10 cellular contexts compared by ENCODE assay signal in the genomic region with DNA sequence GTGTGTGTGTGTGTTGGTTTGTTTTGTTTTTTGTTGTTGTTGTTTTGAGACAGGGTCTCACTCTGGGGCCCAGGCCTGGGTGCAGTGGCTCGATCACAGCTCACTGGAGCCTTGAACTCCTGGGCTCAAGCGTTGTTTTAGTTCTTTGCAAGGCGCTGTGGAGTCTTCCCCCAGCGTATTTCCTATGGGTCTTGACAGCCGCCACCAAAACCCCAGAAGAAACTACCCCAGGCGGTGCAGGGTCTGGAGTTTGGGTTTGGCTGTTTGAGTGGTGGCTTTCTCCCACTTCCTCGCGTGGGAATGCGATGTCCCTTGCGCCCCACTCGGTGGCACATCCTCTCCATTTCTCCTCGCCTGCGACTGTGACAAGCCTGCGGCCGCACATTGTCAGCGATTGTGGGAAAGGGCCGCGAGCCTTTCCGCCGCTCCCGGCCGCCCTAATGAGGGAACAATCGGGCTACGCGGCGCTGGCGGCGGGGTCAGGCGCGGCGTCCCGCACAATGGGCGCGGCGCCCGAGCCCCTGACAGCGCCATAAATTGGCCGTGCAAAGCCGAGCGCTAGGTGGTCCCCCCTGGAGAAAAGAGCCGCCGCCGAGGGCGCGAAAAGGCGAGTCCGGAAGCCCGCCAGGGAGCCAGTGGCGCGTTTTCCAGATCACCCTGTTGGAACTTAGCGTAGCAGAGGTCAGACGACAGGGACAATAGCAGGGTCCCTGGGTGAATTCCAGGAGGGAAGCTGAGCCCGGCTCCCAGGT.
DNase-seq lines count a peak whose midpoint lies in the region; ATAC-seq and TF ChIP-seq lines count a peak whose summit lies in the region.
"Had no signal": no experiment of that assay in that cellular context is flagged by ENCODE, and none has a peak within 500 bp of the region (broad histone marks: within the 10 kb centered on the region; RNA-seq: fewer than 3 reads in every experiment).

No MANE protein-coding gene starts in this region.

- H2AFZ ChIP-seq in neural cell (ENCODE audit: low read depth, low read length) = no peak overlapping the region

- no peak for TF ChIP-seq POLR2A in body of pancreas (IDR thresholded peaks at IDR 0.05)

- H3K36me3 ChIP-seq in neural cell (ENCODE audit: insufficient read depth, low read length) (no peaks in the 10 kb centered on the region), body of pancreas (replicated peaks in 1 of 2; ENCODE audit: insufficient read depth in 1 of 2, low read depth in 2 of 2) (no peaks in the 10 kb centered on the region)

- H3K9me3 ChIP-seq in neural cell (ENCODE audit: low read length) (no peaks in the 10 kb centered on the region), body of pancreas (no peaks in the 10 kb centered on the region)

- H3K27me3 ChIP-seq in neural cell (ENCODE audit: insufficient read depth, low read depth, low read length) = peaks cover 15% of the 10 kb centered on the region
- no peaks in the 10 kb centered on the region for H3K27me3 ChIP-seq in body of pancreas

- DNase-seq in CD1c-positive myeloid dendritic cell (ENCODE audit: extremely low spot score) (peak; percentile 8), astrocyte of the spinal cord (ENCODE audit: low read depth, low spot score) (no peak), hypothalamus (lab: John Stamatoyannopoulos, UW) (peak in 30 of 51 donors; percentile 2 to 63 (median 34)), NAMALWA (ENCODE audit: low spot score) (no peak), body of pancreas (no peak)
- DNase-seq: foreskin fibroblast, NCI-H1092 treated with DMSO at 0.1 percent for 48 hours had no signal

- H3K27ac ChIP-seq in neural cell (ENCODE audit: low read length) (no peak overlapping the region), body of pancreas (no peak overlapping the region)

- no peaks in the 10 kb centered on the region for H4K20me1 ChIP-seq in neural cell (ENCODE audit: insufficient read depth)

- in situ Hi-C loops in astrocyte of the spinal cord (cut with HindIII; ENCODE audit: low sequenced_read_pairs) = no loop called here

- H3K4me3 ChIP-seq in astrocyte of the spinal cord (ENCODE audit: low read depth, low read length) (peak overlapping the region; percentile 25), neural cell (ENCODE audit: low read length) (peak overlapping the region; percentile 56), body of pancreas (no peak overlapping the region)

- TF ChIP-seq EP300 in neural cell (conservative IDR thresholded peaks at IDR 0.05; ENCODE audit: poor library complexity, severe bottlenecking) = no peak

- H3K4me1 ChIP-seq in body of pancreas = peaks cover 7% of the 10 kb centered on the region

- 15 to 37% methylated on average over 38 to 53 of the region's 53 CpGs for WGBS in body of pancreas, 2 donors

- no peaks in the 10 kb centered on the region for H3F3A ChIP-seq in neural cell (ENCODE audit: insufficient read depth, low read length, poor library complexity, severe bottlenecking)

- no peak for TF ChIP-seq RAD21 in neural cell (conservative IDR thresholded peaks at IDR 0.05)

- intact Hi-C loops in body of pancreas (cut with DNase I) = no loop called here

- no peak overlapping the region for H3K4me2 ChIP-seq in neural cell (ENCODE audit: low read length)

- peak overlapping the region; percentile 5 for H3K9ac ChIP-seq in neural cell (ENCODE audit: low read length)

- no peak for ATAC-seq in HG03457 (IDR thresholded peaks at IDR 0.05; ENCODE audit: unreplicated experiment)
- no peak for ATAC-seq in HG03280 (IDR thresholded peaks at IDR 0.05; ENCODE audit: unreplicated experiment)
- ATAC-seq in body of pancreas = no peak

- H3K9me2 ChIP-seq in neural cell (ENCODE audit: insufficient read depth, low read length) = no peaks in the 10 kb centered on the region

- no peaks in the 10 kb centered on the region for H3K79me2 ChIP-seq in neural cell (replicated peaks; ENCODE audit: insufficient read depth, low read length)

- TF ChIP-seq CTCF in astrocyte of the spinal cord (IDR thresholded peaks at IDR 0.05; ENCODE audit: low read depth, low read length) (no peak), neural cell (IDR thresholded peaks at IDR 0.05; ENCODE audit: poor library complexity, severe bottlenecking) (peak; percentile 10), body of pancreas (IDR thresholded peaks at IDR 0.05) (no peak)

TF ChIP-seq in neural cell, 6 proteins besides CTCF, POLR2A, EP300 and RAD21:
- TF ChIP-seq MXI1 (conservative IDR thresholded peaks at IDR 0.05; ENCODE audit: poor library complexity, severe bottlenecking) = no peak
- TF ChIP-seq TAF1 (IDR thresholded peaks at IDR 0.05; ENCODE audit: low read depth) = no peak
- no peak for TF ChIP-seq POLR2AphosphoS5 (IDR thresholded peaks at IDR 0.05)
- TF ChIP-seq, protein P1, sequence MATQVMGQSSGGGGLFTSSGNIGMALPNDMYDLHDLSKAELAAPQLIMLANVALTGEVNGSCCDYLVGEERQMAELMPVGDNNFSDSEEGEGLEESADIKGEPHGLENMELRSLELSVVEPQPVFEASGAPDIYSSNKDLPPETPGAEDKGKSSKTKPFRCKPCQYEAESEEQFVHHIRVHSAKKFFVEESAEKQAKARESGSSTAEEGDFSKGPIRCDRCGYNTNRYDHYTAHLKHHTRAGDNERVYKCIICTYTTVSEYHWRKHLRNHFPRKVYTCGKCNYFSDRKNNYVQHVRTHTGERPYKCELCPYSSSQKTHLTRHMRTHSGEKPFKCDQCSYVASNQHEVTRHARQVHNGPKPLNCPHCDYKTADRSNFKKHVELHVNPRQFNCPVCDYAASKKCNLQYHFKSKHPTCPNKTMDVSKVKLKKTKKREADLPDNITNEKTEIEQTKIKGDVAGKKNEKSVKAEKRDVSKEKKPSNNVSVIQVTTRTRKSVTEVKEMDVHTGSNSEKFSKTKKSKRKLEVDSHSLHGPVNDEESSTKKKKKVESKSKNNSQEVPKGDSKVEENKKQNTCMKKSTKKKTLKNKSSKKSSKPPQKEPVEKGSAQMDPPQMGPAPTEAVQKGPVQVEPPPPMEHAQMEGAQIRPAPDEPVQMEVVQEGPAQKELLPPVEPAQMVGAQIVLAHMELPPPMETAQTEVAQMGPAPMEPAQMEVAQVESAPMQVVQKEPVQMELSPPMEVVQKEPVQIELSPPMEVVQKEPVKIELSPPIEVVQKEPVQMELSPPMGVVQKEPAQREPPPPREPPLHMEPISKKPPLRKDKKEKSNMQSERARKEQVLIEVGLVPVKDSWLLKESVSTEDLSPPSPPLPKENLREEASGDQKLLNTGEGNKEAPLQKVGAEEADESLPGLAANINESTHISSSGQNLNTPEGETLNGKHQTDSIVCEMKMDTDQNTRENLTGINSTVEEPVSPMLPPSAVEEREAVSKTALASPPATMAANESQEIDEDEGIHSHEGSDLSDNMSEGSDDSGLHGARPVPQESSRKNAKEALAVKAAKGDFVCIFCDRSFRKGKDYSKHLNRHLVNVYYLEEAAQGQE (IDR thresholded peaks at IDR 0.05; ENCODE audit: borderline replicate concordance) = no peak
- TF ChIP-seq SMC3 (conservative IDR thresholded peaks at IDR 0.05; ENCODE audit: poor library complexity) = no peak
- no peak for TF ChIP-seq EZH2 (IDR thresholded peaks at IDR 0.05; ENCODE audit: borderline replicate concordance, insufficient read depth, low read length, poor library complexity, severe bottlenecking)

Comparison
In these comparisons a context has a peak if more than half of its experiments do, and no peak if none do; other contexts are left out.
1. DNase-seq: peak in CD1c-positive myeloid dendritic cell (single experiment) and hypothalamus (30 of 51); none in astrocyte of the spinal cord (single experiment), NAMALWA (single experiment) and body of pancreas (0 of 4).
2. H3K4me3 ChIP-seq: peak in astrocyte of the spinal cord (single experiment) and neural cell (single experiment); none in body of pancreas (0 of 2).